2 cellular contexts compared by ENCODE assay signal in genomic region chr19:47470447-47471195, GRCh38.
A peak's percentile ranks its signal among the peaks of the same experiment; 100 is the strongest.
TF ChIP-seq lines count a peak whose summit lies in the region.

No MANE protein-coding gene starts in this region.

TF ChIP-seq in HEK293, 187 proteins besides CTCF, POLR2A, EP300 and RAD21:
- TF ChIP-seq PRDM10 (tag by site-specific recombination; IDR thresholded peaks at IDR 0.05) (0 out of 2 replicates have a peak, but pooled peaks have one; percentile 16), ZNF274 (IDR thresholded peaks at IDR 0.05; ENCODE audit: low read length) (no peak), ZNF274 (tag by site-specific recombination; IDR thresholded peaks at IDR 0.05; ENCODE audit: borderline replicate concordance) (0 out of 2 replicates have a peak, but pooled peaks have one; percentile 43), PRDM6 (tag by site-specific recombination; IDR thresholded peaks at IDR 0.05) (no peak), EGR2 (tag by site-specific recombination; IDR thresholded peaks at IDR 0.05; ENCODE audit: low read depth) (0 out of 2 replicates have a peak, but pooled peaks have one; percentile 11), GLI2 (tag by site-specific recombination; IDR thresholded peaks at IDR 0.05; ENCODE audit: borderline replicate concordance, low read depth) (no peak), GLIS1 (tag by site-specific recombination; IDR thresholded peaks at IDR 0.05) (peak; percentile 48; the same call in 1 of the 2 replicates), ZNF366 (tag by site-specific recombination; conservative IDR thresholded peaks at IDR 0.05) (peak; percentile 68), ZNF335 (tag by site-specific recombination; conservative IDR thresholded peaks at IDR 0.05) (no peak), ZNF292 (tag by site-specific recombination; IDR thresholded peaks at IDR 0.05; ENCODE audit: borderline replicate concordance, low read depth) (no peak), ZNF596 (tag by site-specific recombination; IDR thresholded peaks at IDR 0.05) (peak; percentile 19; the same call in 1 of the 2 replicates), IKZF3 (tag by site-specific recombination; IDR thresholded peaks at IDR 0.05) (no peak), MZF1 (tag by site-specific recombination; IDR thresholded peaks at IDR 0.05; ENCODE audit: borderline replicate concordance) (no peak), ZNF510 (tag by site-specific recombination; IDR thresholded peaks at IDR 0.05; ENCODE audit: insufficient replicate concordance) (no peak)

TF ChIP-seq in H1, 55 proteins besides CTCF, POLR2A, EP300 and RAD21:
- TF ChIP-seq FOSL1 (IDR thresholded peaks at IDR 0.05; ENCODE audit: insufficient read depth, low read depth, low read length) (no peak), HDAC2 (IDR thresholded peaks at IDR 0.05; ENCODE audit: borderline replicate concordance in 1 of 2, low read depth in 2 of 2, low read length in 2 of 2) (peak in 1 of 2 experiments; percentile 30; a peak in 1 of 4 replicates), KDM1A (IDR thresholded peaks at IDR 0.05; ENCODE audit: borderline replicate concordance, low read length) (peak; percentile 74; the same call in 1 of the 2 replicates), JUN (IDR thresholded peaks at IDR 0.05; ENCODE audit: low read depth, low read length) (no peak)
